In genomic region chr1:209827384-209828261, GRCh38 we compare ENCODE assay signal across 1 cellular context.
TF ChIP-seq lines count a peak whose summit lies in the region.

UTP25 (plus strand) TSS chr1:209827972; CDS start chr1:209828064, 92 bp downstream.

TF ChIP-seq in HepG2, 621 proteins besides CTCF, POLR2A, EP300 and RAD21 (continued from another document and continues in another):
- TF ChIP-seq ZNF407 (CRISPR knock-in tag; IDR thresholded peaks at IDR 0.05; ENCODE audit: not compliant biosample characterization) (no peak), TAF15 (IDR thresholded peaks at IDR 0.05; ENCODE audit: low read depth, low read length, poor library complexity, severe bottlenecking) (no peak), HIVEP1 (CRISPR knock-in tag; IDR thresholded peaks at IDR 0.05) (no peak), THAP11 (CRISPR knock-in tag; IDR thresholded peaks at IDR 0.05) (peak; percentile 95), PREB (CRISPR knock-in tag; IDR thresholded peaks at IDR 0.05) (no peak), SIN3A (IDR thresholded peaks at IDR 0.05; ENCODE audit: borderline replicate concordance, low read depth, low read length) (peak; percentile 98), ZFP1 (CRISPR knock-in tag; IDR thresholded peaks at IDR 0.05) (no peak), FOXK1 (CRISPR knock-in tag; IDR thresholded peaks at IDR 0.05; ENCODE audit: borderline replicate concordance, low read depth) (peak; percentile 99), ZBTB46 (CRISPR knock-in tag; IDR thresholded peaks at IDR 0.05; ENCODE audit: borderline replicate concordance) (no peak), YEATS4 (CRISPR knock-in tag; IDR thresholded peaks at IDR 0.05; ENCODE audit: borderline replicate concordance) (peak; percentile 95), ZNF615 (CRISPR knock-in tag; IDR thresholded peaks at IDR 0.05; ENCODE audit: borderline replicate concordance) (no peak), THAP8 (CRISPR knock-in tag; IDR thresholded peaks at IDR 0.05; ENCODE audit: borderline replicate concordance) (no peak), MAFG (CRISPR knock-in tag; IDR thresholded peaks at IDR 0.05) (no peak), FOXO1 (CRISPR knock-in tag; IDR thresholded peaks at IDR 0.05) (peak; percentile 74; the same call in 1 of the 2 replicates), ETS1 (CRISPR knock-in tag; IDR thresholded peaks at IDR 0.05) (no peak), TFDP1 (CRISPR knock-in tag; IDR thresholded peaks at IDR 0.05; ENCODE audit: borderline replicate concordance) (peak; percentile 78; the same call in 1 of the 2 replicates), ZNF18 (CRISPR knock-in tag; IDR thresholded peaks at IDR 0.05; ENCODE audit: insufficient replicate concordance) (no peak), KDM5B (CRISPR knock-in tag; IDR thresholded peaks at IDR 0.05; ENCODE audit: borderline replicate concordance) (peak; percentile 81; the same call in 1 of the 2 replicates), ATF1 (CRISPR knock-in tag; IDR thresholded peaks at IDR 0.05) (peak; percentile 33; the same call in 1 of the 2 replicates), ATF3 (CRISPR knock-in tag; IDR thresholded peaks at IDR 0.05) (no peak), KLF6 (CRISPR knock-in tag; IDR thresholded peaks at IDR 0.05) (no peak), ZFY (CRISPR knock-in tag; IDR thresholded peaks at IDR 0.05) (peak; percentile 58; the same call in 1 of the 2 replicates), NONO (IDR thresholded peaks at IDR 0.05) (no peak), NONO (CRISPR knock-in tag; conservative IDR thresholded peaks at IDR 0.05) (peak; percentile 81), SMC3 (IDR thresholded peaks at IDR 0.05; ENCODE audit: low read length) (no peak), HNRNPUL1 (IDR thresholded peaks at IDR 0.05; ENCODE audit: low read depth, low read length) (no peak), HMGXB3 (CRISPR knock-in tag; IDR thresholded peaks at IDR 0.05; ENCODE audit: borderline replicate concordance) (no peak), MED1 (CRISPR knock-in tag; IDR thresholded peaks at IDR 0.05) (peak; percentile 65), SAFB2 (CRISPR knock-in tag; IDR thresholded peaks at IDR 0.05; ENCODE audit: borderline replicate concordance, low read depth) (no peak), ATF4 (CRISPR knock-in tag; IDR thresholded peaks at IDR 0.05) (peak in 1 of 2 experiments; percentile 29; a peak in 1 of 4 replicates), MAX (IDR thresholded peaks at IDR 0.05) (peak; percentile 100), ZNF264 (CRISPR knock-in tag; IDR thresholded peaks at IDR 0.05) (no peak), HOXA5 (CRISPR knock-in tag; IDR thresholded peaks at IDR 0.05) (0 out of 2 replicates have a peak, but pooled peaks have one; percentile 2), SOX13 (IDR thresholded peaks at IDR 0.05) (no peak), SOX13 (CRISPR knock-in tag; conservative IDR thresholded peaks at IDR 0.05 in 1 of 2, IDR thresholded peaks at IDR 0.05 in 1 of 2) (no peak; a peak in 1 of 4 replicates), ZNF24 (IDR thresholded peaks at IDR 0.05) (no peak), CHD2 (IDR thresholded peaks at IDR 0.05; ENCODE audit: low read depth, low read length) (no peak), RFXANK (CRISPR knock-in tag; IDR thresholded peaks at IDR 0.05) (no peak), PLRG1 (conservative IDR thresholded peaks at IDR 0.05) (no peak), ZNF674 (CRISPR knock-in tag; IDR thresholded peaks at IDR 0.05; ENCODE audit: low read depth) (no peak)
